Comparison of ENCODE assay signal across 26 cellular contexts in genomic region chr1:15103211-15103610, GRCh38. TPM values are rescaled to one million over a fixed set of nuclear protein-coding genes. Genes with fewer than 3 reads are reported as not detected.
"Had no signal": no experiment of that assay in that cellular context is flagged by ENCODE, and none has a peak within 500 bp of the region (broad histone marks: within the 10 kb centered on the region; RNA-seq: fewer than 3 reads in every experiment).

No MANE protein-coding gene starts in this region.

- H3K36me3 ChIP-seq: neural progenitor cell, neutrophil, pancreas, right lobe of liver, sigmoid colon, suprapubic skin, transverse colon, upper lobe of right lung, uterus had no signal

- H3K27me3 ChIP-seq: pancreas, right lobe of liver, testis, uterus had no signal

- H2AFZ ChIP-seq: neural progenitor cell had no signal

- H3K4me1 ChIP-seq: neural progenitor cell, psoas muscle, right lobe of liver, sigmoid colon, suprapubic skin, testis, tibial artery, transverse colon, upper lobe of right lung, uterus had no signal

- DNase-seq: naive thymus-derived CD4-positive, alpha-beta T cell; natural killer cell; nucleus accumbens; psoas muscle; right lobe of liver; sigmoid colon; small intestine; stimulated activated CD4-positive, alpha-beta T cell treated with anti-CD3 and anti-CD28 coated beads, Interleukin-15, amount 100 ng/mL, for 24 hours; stimulated activated CD4-positive, alpha-beta T cell treated with anti-CD3 and anti-CD28 coated beads, Interleukin-4, amount 100 ng/mL, for 1 hour; stimulated activated CD4-positive, alpha-beta T cell treated with anti-CD3 and anti-CD28 coated beads, Interleukin-4, amount 100 ng/mL, for 4 hours; stimulated activated CD8-positive, alpha-beta memory T cell treated with anti-CD3 and anti-CD28 coated beads, Interleukin-4, amount 100 ng/mL, for 48 hours; stimulated activated naive CD4-positive, alpha-beta T cell; stimulated activated naive CD8-positive, alpha-beta T cell treated with anti-CD3 and anti-CD28 coated beads, Interleukin-15, amount 100 ng/mL, for 72 hours; stimulated activated naive CD8-positive, alpha-beta T cell treated with anti-CD3 and anti-CD28 coated beads, Interleukin-15, Interleukin-2, amounts not matched to agents 100 U/mL and 50 U/mL, for 24 hours; substantia nigra; testis; tibial artery; transverse colon; upper lobe of right lung; uterus had no signal

- H3K9me3 ChIP-seq: neutrophil, pancreas, psoas muscle, right lobe of liver, sigmoid colon, suprapubic skin, testis, uterus had no signal

- H3K4me3 ChIP-seq: neural progenitor cell, pancreas, psoas muscle, right lobe of liver, sigmoid colon, suprapubic skin, testis, tibial artery, transverse colon, upper lobe of right lung, uterus had no signal

- H3K9ac ChIP-seq: neural progenitor cell had no signal

- FAIRE-seq: pancreas, small intestine had no signal

- H3K27ac ChIP-seq: neural progenitor cell, neutrophil, pancreas, psoas muscle, right lobe of liver, sigmoid colon, suprapubic skin, testis, tibial artery, transverse colon, upper lobe of right lung, uterus had no signal

- H3K4me2 ChIP-seq: neural progenitor cell had no signal

- ATAC-seq: naive thymus-derived CD4-positive, alpha-beta T cell; natural killer cell; pancreas; psoas muscle; right cardiac atrium; right lobe of liver; stimulated activated memory B cell treated with anti-CD40 and anti-IgM and Interleukin-4, amounts not matched to agents 10 μg/mL and 1 μg/mL and 100 μg/mL, for 72 hours; stimulated activated naive CD8-positive, alpha-beta T cell treated with anti-CD3 and anti-CD28 coated beads, Interleukin-15, amount 100 ng/mL, for 72 hours; stimulated activated naive CD8-positive, alpha-beta T cell treated with anti-CD3 and anti-CD28 coated beads, Interleukin-15, Interleukin-2, amounts not matched to agents 100 U/mL and 50 U/mL, for 24 hours; upper lobe of right lung had no signal

RNA-seq across cellular contexts. Expression of gene TMEM51, which starts 50.3 kb away (rescaled TPM):
- total RNA-seq: natural killer cell had no signal
- polyA plus RNA-seq: naive thymus-derived CD4-positive, alpha-beta T cell had no signal
